In genomic region chr6:137989696-137990095, GRCh38 we compare ENCODE assay signal across 26 cellular contexts.
"Had no signal": no experiment of that assay in that cellular context is flagged by ENCODE, and none has a peak within 500 bp of the region (broad histone marks: within the 10 kb centered on the region; RNA-seq: fewer than 3 reads in every experiment).

No MANE protein-coding gene starts in this region.

- H3K27ac ChIP-seq: adrenal gland, ascending aorta, gastrocnemius medialis, neutrophil, sigmoid colon, thyroid gland, upper lobe of left lung, vagina had no signal

- H3K27me3 ChIP-seq: ascending aorta, gastrocnemius medialis, neutrophil, sigmoid colon, thyroid gland, upper lobe of left lung, vagina had no signal

- DNase-seq: activated CD4-positive, alpha-beta T cell treated with anti-CD3 and anti-CD28 coated beads for 36 hours; activated CD4-positive, alpha-beta T cell treated with anti-CD3 and anti-CD28 coated beads, Interleukin-2, amount 50 U/mL, for 4 hours; activated CD4-positive, CD25-positive, alpha-beta regulatory T cell; activated naive CD4-positive, alpha-beta T cell treated with Interleukin-2 at 50 U/mL for 16 hours; activated T-cell treated with anti-CD3 and anti-CD28 coated beads for 4 hours; activated T-cell treated with anti-CD3 and anti-CD28 coated beads, Interleukin-2, amount 50 U/mL, for 72 hours; adrenal gland; caudate nucleus; gastrocnemius medialis; glutamatergic neuron; left colon; mammary epithelial cell; nephron progenitor cell; sigmoid colon; stimulated activated CD4-positive, alpha-beta T cell treated with anti-CD3 and anti-CD28 coated beads, Interleukin-1b, Interleukin-23, amount 100 ng/mL, for 48 hours; stimulated activated CD4-positive, alpha-beta T cell treated with anti-CD3 and anti-CD28 coated beads, Interleukin-4, amount 100 ng/mL, for 4 hours; stimulated activated CD8-positive, alpha-beta memory T cell treated with anti-CD3 and anti-CD28 coated beads, Interleukin-4, amount 100 ng/mL, for 48 hours; stimulated activated naive CD8-positive, alpha-beta T cell treated with anti-CD3 and anti-CD28 coated beads, Interleukin-15, amount 100 ng/mL, for 72 hours; substantia nigra; thyroid gland; upper lobe of left lung had no signal

- H3K9me3 ChIP-seq: adrenal gland, ascending aorta, gastrocnemius medialis, neutrophil, sigmoid colon, thyroid gland, upper lobe of left lung, vagina had no signal

- H3K36me3 ChIP-seq: adrenal gland, ascending aorta, gastrocnemius medialis, neutrophil, sigmoid colon, thyroid gland, upper lobe of left lung, vagina had no signal

- H3K4me2 ChIP-seq: smooth muscle cell had no signal

- H3K4me3 ChIP-seq: adrenal gland, ascending aorta, gastrocnemius medialis, sigmoid colon, smooth muscle cell, thyroid gland, upper lobe of left lung, vagina had no signal

- H3K4me1 ChIP-seq: adrenal gland, ascending aorta, gastrocnemius medialis, sigmoid colon, thyroid gland, upper lobe of left lung, vagina had no signal

- ATAC-seq: activated CD4-positive, alpha-beta T cell treated with anti-CD3 and anti-CD28 coated beads for 36 hours; activated T-cell treated with anti-CD3 and anti-CD28 coated beads, Interleukin-2, amount 50 U/mL, for 72 hours; gastrocnemius medialis; left colon; stimulated activated memory B cell treated with anti-CD40 and anti-IgM and Interleukin-4, amounts not matched to agents 10 μg/mL and 1 μg/mL and 100 μg/mL, for 72 hours; stimulated activated naive CD8-positive, alpha-beta T cell treated with anti-CD3 and anti-CD28 coated beads, Interleukin-15, amount 100 ng/mL, for 72 hours had no signal
